In the genomic region with DNA sequence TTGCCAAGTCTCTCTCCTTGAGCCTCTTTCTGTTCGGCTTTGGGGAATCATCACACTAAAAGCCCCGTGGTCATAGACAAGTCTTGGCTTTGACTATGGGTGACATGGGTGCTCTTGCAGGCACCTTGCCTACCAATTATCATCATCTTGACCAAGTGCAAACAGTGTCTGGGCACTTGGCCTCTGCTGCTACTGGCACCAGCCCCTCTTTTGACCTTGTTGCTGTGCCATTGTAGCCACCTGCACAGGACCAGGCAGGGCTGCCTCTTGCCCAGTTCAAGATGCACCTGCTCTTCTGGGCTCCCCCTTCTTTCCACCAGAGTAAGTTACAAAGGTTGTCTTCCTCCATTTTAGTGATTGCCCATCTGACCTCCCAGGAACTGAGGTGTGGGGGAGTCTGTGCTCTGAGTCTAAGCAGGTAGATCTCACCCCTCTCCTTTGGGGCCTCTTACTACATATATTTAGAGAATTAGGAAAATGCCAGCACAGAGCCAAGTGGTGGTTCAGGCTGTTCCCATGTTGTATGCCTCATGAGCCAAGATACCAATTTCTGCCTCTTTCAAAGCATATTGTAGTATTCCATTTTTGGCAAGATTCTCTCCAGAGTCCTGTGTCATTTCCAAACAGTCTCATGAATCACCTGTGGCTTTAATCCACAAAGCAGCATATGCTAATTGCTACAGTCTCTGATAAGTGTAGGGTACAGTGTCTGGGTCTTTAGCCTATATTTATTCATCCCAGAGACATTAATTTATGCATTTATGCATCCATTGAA, we compare ENCODE assay signal across 31 cellular contexts.
"Had no signal": no experiment of that assay in that cellular context is flagged by ENCODE, and none has a peak within 500 bp of the region (broad histone marks: within the 10 kb centered on the region; RNA-seq: fewer than 3 reads in every experiment).

No MANE protein-coding gene starts in this region.

- H3K4me1 ChIP-seq: colonic mucosa, foreskin keratinocyte, gastroesophageal sphincter, heart right ventricle, left lung, parathyroid adenoma, prostate gland, right atrium auricular region, suprapubic skin, transverse colon, upper lobe of right lung, uterus had no signal

- H3K27me3 ChIP-seq: colonic mucosa, foreskin keratinocyte, left lung, neural progenitor cell, right atrium auricular region, transverse colon, upper lobe of right lung, uterus had no signal

- DNase-seq: colonic mucosa; effector CD8-positive, alpha-beta T cell; foreskin keratinocyte; glutamatergic neuron; heart right ventricle; left cardiac atrium; left lung; mesenchymal stem cell; mucosa of descending colon; naive B cell; stimulated activated CD4-positive, alpha-beta T cell treated with anti-CD3 and anti-CD28 coated beads, Interleukin-2, amount 100 ng/mL, for 24 hours; stimulated activated CD4-positive, alpha-beta T cell treated with anti-CD3 and anti-CD28 coated beads, Interleukin-4, amount 100 ng/mL, for 24 hours; stimulated activated naive B cell treated with anti-CD40 and anti-IgM and Interleukin-4, amounts not matched to agents 10 μg/mL and 1 μg/mL and 100 μg/mL, for 72 hours; transverse colon; upper lobe of right lung; uterus had no signal

- H3K27ac Mint-ChIP-seq: dendritic cell treated with granulocyte-macrophage colony-stimulating factor and Interleukin-4, amounts not matched to agents 40 ng/mL and 50 ng/mL, for 4 days; endodermal cell; mesothelial cell of epicardium; naive B cell; natural killer cell treated with Interleukin-12 subunit alpha and Interleukin-12 subunit beta and Interleukin-15 and Interleukin-18, amount 100 ng/mL, for 72 hours; neural progenitor cell; stimulated activated naive B cell treated with anti-CD40 and anti-IgM and Interleukin-4, amounts not matched to agents 10 μg/mL and 1 μg/mL and 100 μg/mL, for 72 hours; stimulated activated naive CD8-positive, alpha-beta T cell treated with anti-CD3 and anti-CD28 coated beads, Interleukin-15, Interleukin-2, amounts not matched to agents 100 ng/mL and 50 ng/mL, for 24 hours had no signal

- H3K4me1 Mint-ChIP-seq: naive B cell; stimulated activated naive B cell treated with anti-CD40 and anti-IgM and Interleukin-4, amounts not matched to agents 10 μg/mL and 1 μg/mL and 100 μg/mL, for 72 hours had no signal

- H3K27ac ChIP-seq: colonic mucosa, epithelial cell of prostate, foreskin keratinocyte, gastroesophageal sphincter, heart right ventricle, left lung, neural progenitor cell, parathyroid adenoma, prostate gland, right atrium auricular region, suprapubic skin, transverse colon, upper lobe of right lung, uterus had no signal

- H3K36me3 ChIP-seq: colonic mucosa, gastroesophageal sphincter, heart right ventricle, left lung, neural progenitor cell, prostate gland, right atrium auricular region, suprapubic skin, transverse colon, upper lobe of right lung, uterus had no signal

- H3K4me3 Mint-ChIP-seq: dendritic cell treated with granulocyte-macrophage colony-stimulating factor and Interleukin-4, amounts not matched to agents 40 ng/mL and 50 ng/mL, for 4 days; endodermal cell; mesothelial cell of epicardium; naive B cell; natural killer cell treated with Interleukin-12 subunit alpha and Interleukin-12 subunit beta and Interleukin-15 and Interleukin-18, amount 100 ng/mL, for 72 hours; neural progenitor cell; stimulated activated naive B cell treated with anti-CD40 and anti-IgM and Interleukin-4, amounts not matched to agents 10 μg/mL and 1 μg/mL and 100 μg/mL, for 72 hours; stimulated activated naive CD8-positive, alpha-beta T cell treated with anti-CD3 and anti-CD28 coated beads, Interleukin-15, Interleukin-2, amounts not matched to agents 100 ng/mL and 50 ng/mL, for 24 hours had no signal

- H3K9me3 Mint-ChIP-seq: dendritic cell treated with granulocyte-macrophage colony-stimulating factor and Interleukin-4, amounts not matched to agents 40 ng/mL and 50 ng/mL, for 4 days; endodermal cell; natural killer cell treated with Interleukin-12 subunit alpha and Interleukin-12 subunit beta and Interleukin-15 and Interleukin-18, amount 100 ng/mL, for 72 hours; neural progenitor cell; stimulated activated naive B cell treated with anti-CD40 and anti-IgM and Interleukin-4, amounts not matched to agents 10 μg/mL and 1 μg/mL and 100 μg/mL, for 72 hours; stimulated activated naive CD8-positive, alpha-beta T cell treated with anti-CD3 and anti-CD28 coated beads, Interleukin-15, Interleukin-2, amounts not matched to agents 100 ng/mL and 50 ng/mL, for 24 hours had no signal

- H3K9me3 ChIP-seq: colonic mucosa, gastroesophageal sphincter, left lung, mucosa of descending colon, prostate gland, right atrium auricular region, suprapubic skin, transverse colon, upper lobe of right lung, uterus had no signal

- H3K4me3 ChIP-seq: colonic mucosa, gastroesophageal sphincter, heart right ventricle, left lung, mucosa of descending colon, neural progenitor cell, prostate gland, right atrium auricular region, suprapubic skin, transverse colon, upper lobe of right lung, uterus had no signal

- FAIRE-seq: islet of Langerhans had no signal

- H3K36me3 Mint-ChIP-seq: mesothelial cell of epicardium; naive B cell; natural killer cell treated with Interleukin-12 subunit alpha and Interleukin-12 subunit beta and Interleukin-15 and Interleukin-18, amount 100 ng/mL, for 72 hours; neural progenitor cell; stimulated activated naive B cell treated with anti-CD40 and anti-IgM and Interleukin-4, amounts not matched to agents 10 μg/mL and 1 μg/mL and 100 μg/mL, for 72 hours had no signal

- ATAC-seq: esophagus mucosa; foreskin keratinocyte; gastroesophageal sphincter; heart right ventricle; left cardiac atrium; left lung; mucosa of descending colon; natural killer cell treated with Interleukin-12 subunit alpha and Interleukin-12 subunit beta and Interleukin-15 and Interleukin-18, amount 100 ng/mL, for 72 hours; sciatic nerve; stimulated activated naive B cell treated with anti-CD40 and anti-IgM and Interleukin-4, amounts not matched to agents 10 μg/mL and 1 μg/mL and 100 μg/mL, for 72 hours; upper lobe of right lung had no signal
